ENCODE assay signal across 8 cellular contexts in the genomic region with DNA sequence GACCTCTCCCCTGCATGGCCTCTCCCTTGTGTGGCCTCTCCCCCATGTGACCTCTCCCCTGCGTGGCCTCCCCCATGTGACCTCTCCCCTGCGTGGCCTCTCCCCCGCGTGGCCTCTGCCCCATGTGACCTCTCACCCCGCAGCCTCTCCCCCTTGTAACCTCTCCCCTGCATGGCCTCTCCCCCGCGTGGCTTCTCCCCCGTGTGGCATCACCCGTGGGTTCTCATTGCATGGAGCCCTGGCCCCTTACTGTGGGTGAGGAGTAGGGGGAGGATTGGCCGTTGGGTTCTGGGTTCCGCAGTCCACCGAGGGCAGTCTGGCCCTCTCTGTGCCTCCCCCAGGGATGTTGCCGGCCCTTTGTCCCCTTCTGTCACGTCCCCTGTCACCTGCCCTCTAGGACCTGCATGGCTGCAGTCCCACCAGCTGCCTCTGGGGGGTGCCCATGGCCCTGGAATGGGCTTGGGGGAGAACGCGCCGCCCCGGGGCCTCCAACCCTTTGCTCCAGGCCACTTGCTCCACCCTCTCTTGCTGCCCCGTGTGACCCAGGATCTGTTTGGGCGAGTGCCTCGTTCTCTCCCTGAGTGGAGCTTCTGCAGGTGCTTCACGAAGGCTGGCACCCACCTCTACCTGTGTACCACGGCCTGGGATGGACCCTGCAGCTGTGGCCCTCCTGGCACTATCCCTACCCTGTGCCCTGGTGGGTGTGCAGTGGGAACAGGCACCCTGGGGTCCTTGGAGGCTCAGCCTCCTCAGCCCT. TPM values are rescaled to one million over a fixed set of nuclear protein-coding genes. Genes with fewer than 3 reads are reported as not detected.
DNase-seq lines count a peak whose midpoint lies in the region; ATAC-seq and TF ChIP-seq lines count a peak whose summit lies in the region.

No MANE protein-coding gene starts in this region.

- H3K4me3 ChIP-seq in lung, result no peak overlapping the region

- peak; percentile 69 for ATAC-seq in HG03280 (IDR thresholded peaks at IDR 0.05; ENCODE audit: unreplicated experiment)
- peak; percentile 90 for ATAC-seq in lung (ENCODE audit: insufficient read depth, low FRiP score)

- WGBS in lung, 2 donors, result 17 to 20% methylated on average over 21 to 23 of the region's 23 CpGs

- DNase-seq in SHP77 (lab: John Stamatoyannopoulos, UW), result peak; percentile 68 to 73
- DNase-seq in SHP77 treated with DMSO at 0.1 percent for 48 hours (lab: John Stamatoyannopoulos, UW), result no peak
- DNase-seq in NCI-H748 (lab: John Stamatoyannopoulos, UW; ENCODE audit: unreplicated experiment), result peak; percentile 73
- peak; percentile 86 to 90 for DNase-seq in activated CD4-positive, alpha-beta T cell treated with anti-CD3 and anti-CD28 coated beads, Interleukin-2, amount 50 U/mL, for 4 hours
- peak; percentile 83 for DNase-seq in dermis blood vessel endothelial cell
- DNase-seq in lung (ENCODE audit: low spot score), result peak; percentile 92
- peak; percentile 79 for DNase-seq in stimulated activated CD8-positive, alpha-beta memory T cell treated with anti-CD3 and anti-CD28 coated beads, Interleukin-12 subunit alpha, Interleukin-12 subunit beta, amount 100 ng/mL, for 1 hour (ENCODE audit: low read depth)

- H3K36me3 ChIP-seq in lung (ENCODE audit: control insufficient read depth in 2 of 2, insufficient read depth in 2 of 2, low read length in 2 of 2), result peaks cover 0 to 6% of the 10 kb centered on the region in 2 donors

- H3K27me3 ChIP-seq in lung (ENCODE audit: control insufficient read depth, insufficient read depth), result no peaks in the 10 kb centered on the region

- no peak overlapping the region for H3K27ac ChIP-seq in lung (ENCODE audit: low read depth in 1 of 2, low read length in 1 of 2)

- H3K9me3 ChIP-seq in lung (ENCODE audit: control insufficient read depth in 2 of 2, insufficient read depth in 1 of 2, low read length in 1 of 2), result no peaks in the 10 kb centered on the region

- H3K4me1 ChIP-seq in lung (ENCODE audit: control insufficient read depth in 2 of 2, insufficient read depth in 2 of 2, low read length in 2 of 2), result peaks cover 0 to 13% of the 10 kb centered on the region in 2 donors

- TF ChIP-seq CTCF in lung (IDR thresholded peaks at IDR 0.05; ENCODE audit: control extremely low read depth, extremely low read depth), result peak; percentile 79

RNA-seq across cellular contexts. Expression of gene RRP1, which starts 21.3 kb away (rescaled TPM):
- total RNA-seq in dermis blood vessel endothelial cell, result 18.4 and 22.7 TPM in 2 replicates
- 10 to 100 TPM; 23.0 to 26.7 TPM for total RNA-seq in lung
- 10 to 100 TPM; 15.8 to 15.9 TPM for polyA plus RNA-seq in lung

RNA-seq across cellular contexts. Expression of gene CSTB, which starts 34.6 kb away (rescaled TPM):
- total RNA-seq in dermis blood vessel endothelial cell (6.3 and 8.5 TPM in 2 replicates), lung (100 to 1,000 TPM in 1 of 2 donors, 10 to 100 TPM in 1; 33.2 to 140 TPM)
- polyA plus RNA-seq in lung, result 100 to 1,000 TPM; 222 to 263 TPM

RNA-seq across cellular contexts. Expression of gene AGPAT3, which starts 54.3 kb away (rescaled TPM):
- total RNA-seq in dermis blood vessel endothelial cell (56.8 and 153 TPM in 2 replicates), lung (100 to 1,000 TPM in 1 of 2 donors, 10 to 100 TPM in 1; 40.2 to 120 TPM)
- 10 to 100 TPM; 29.4 to 47.6 TPM for polyA plus RNA-seq in lung
